In the genomic region with DNA sequence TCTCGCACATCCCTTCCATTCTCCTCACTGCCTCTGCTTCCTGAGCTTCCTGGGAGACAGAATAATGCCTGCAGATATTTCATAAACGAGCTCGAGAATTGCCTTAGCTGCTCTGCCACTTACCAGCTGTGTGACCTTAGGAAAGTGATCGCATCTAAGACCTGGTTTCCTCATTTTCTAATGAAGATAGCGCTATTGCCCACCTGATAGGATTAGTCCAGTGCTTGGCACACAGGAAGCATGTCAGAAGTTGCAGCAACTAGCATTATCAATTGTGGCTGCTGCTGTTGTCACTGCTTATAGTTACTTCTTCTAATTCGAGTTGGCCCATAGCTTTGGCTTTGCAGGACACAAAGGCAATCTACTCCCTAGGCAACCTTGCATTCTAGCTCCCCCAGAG, we compare ENCODE assay signal across 24 cellular contexts.
"Had no signal": no experiment of that assay in that cellular context is flagged by ENCODE, and none has a peak within 500 bp of the region (broad histone marks: within the 10 kb centered on the region; RNA-seq: fewer than 3 reads in every experiment).

No MANE protein-coding gene starts in this region.

- H3K36me3 ChIP-seq: adrenal gland, ascending aorta, brain microvascular endothelial cell, left lung, thoracic aorta, upper lobe of left lung had no signal

- H3K4me3 ChIP-seq: adrenal gland, ascending aorta, left lung, lung, smooth muscle cell, thoracic aorta, upper lobe of left lung had no signal

- H3K9me3 ChIP-seq: adrenal gland, ascending aorta, left lung, thoracic aorta, upper lobe of left lung had no signal

- H3K4me1 ChIP-seq: adrenal gland, ascending aorta, left lung had no signal

- H3K27ac ChIP-seq: adrenal gland, ascending aorta, brain microvascular endothelial cell, left lung, thoracic aorta, upper lobe of left lung had no signal

- ATAC-seq: activated CD8-positive, alpha-beta memory T cell treated with anti-CD3 and anti-CD28 coated beads, Interleukin-2, amount 10 ng/mL, durations not matched to agents 7 days and 5 days; activated CD8-positive, alpha-beta T cell treated with anti-CD3 and anti-CD28 coated beads for 36 hours; left lung; naive thymus-derived CD4-positive, alpha-beta T cell; sciatic nerve; stimulated activated naive B cell treated with anti-CD40 and anti-IgM and Interleukin-4, amounts not matched to agents 10 μg/mL and 1 μg/mL and 100 μg/mL, for 72 hours had no signal

- DNase-seq: activated CD4-positive, alpha-beta T cell treated with anti-CD3 and anti-CD28 coated beads, Interleukin-2, amount 10 ng/mL, durations not matched to agents 7 days and 5 days; activated CD4-positive, CD25-positive, alpha-beta regulatory T cell treated with anti-CD3 and anti-CD28 coated beads, Interleukin-2, amount 50 U/mL, for 72 hours; activated CD8-positive, alpha-beta memory T cell treated with anti-CD3 and anti-CD28 coated beads, Interleukin-2, amount 10 ng/mL, durations not matched to agents 7 days and 5 days; activated CD8-positive, alpha-beta T cell treated with anti-CD3 and anti-CD28 coated beads for 36 hours; activated gamma-delta T cell; adrenal gland; brain microvascular endothelial cell; central memory CD4-positive, alpha-beta T cell; dermis blood vessel endothelial cell; effector memory CD4-positive, alpha-beta T cell; glutamatergic neuron; hippocampal formation; kidney glomerular epithelial cell; left lung; naive thymus-derived CD4-positive, alpha-beta T cell; stimulated activated CD4-positive, alpha-beta T cell treated with anti-CD3 and anti-CD28 coated beads, Interleukin-15, amount 100 ng/mL, for 24 hours; stimulated activated CD8-positive, alpha-beta memory T cell treated with anti-CD3 and anti-CD28 coated beads, Interleukin-4, amount 100 ng/mL, for 48 hours; stimulated activated naive B cell treated with anti-CD40 and anti-IgM and Interleukin-4, amounts not matched to agents 10 μg/mL and 1 μg/mL and 100 μg/mL, for 72 hours; upper lobe of left lung had no signal

- H3K4me2 ChIP-seq: smooth muscle cell had no signal

- H3K27me3 ChIP-seq: adrenal gland, ascending aorta, brain microvascular endothelial cell, left lung, upper lobe of left lung had no signal
